28 cellular contexts compared by ENCODE assay signal in genomic region chr1:214012418-214012817, GRCh38. TPM values are rescaled to one million over a fixed set of nuclear protein-coding genes. Genes with fewer than 3 reads are reported as not detected.
DNase-seq lines count a peak whose midpoint lies in the region; ATAC-seq, FAIRE-seq and TF ChIP-seq lines count a peak whose summit lies in the region.
"Had no signal": no experiment of that assay in that cellular context is flagged by ENCODE, and none has a peak within 500 bp of the region (broad histone marks: within the 10 kb centered on the region; RNA-seq: fewer than 3 reads in every experiment).

No MANE protein-coding gene starts in this region.

- no peak overlapping the region for H3K27ac ChIP-seq in foreskin keratinocyte
- H3K27ac ChIP-seq: 22Rv1; BLaER1 treated with 17β-estradiol and CSF1 and Interleukin-3, amounts not matched to agents 10 nM and 100 nM; KMS-11 had no signal

- H3K9me3 Mint-ChIP-seq in activated naive CD8-positive, alpha-beta T cell treated with anti-CD3 and anti-CD28 coated beads, Interleukin-2, amount 50 U/mL, for 24 hours = no peaks in the 10 kb centered on the region

- H3K4me3 Mint-ChIP-seq in activated naive CD8-positive, alpha-beta T cell treated with anti-CD3 and anti-CD28 coated beads, Interleukin-2, amount 50 U/mL, for 24 hours = no peak overlapping the region
- H3K4me3 Mint-ChIP-seq: CD4-positive, alpha-beta memory T cell had no signal

- peak; percentile 85 for ATAC-seq in foreskin keratinocyte
- ATAC-seq in activated naive CD8-positive, alpha-beta T cell treated with anti-CD3 and anti-CD28 coated beads, Interleukin-2, amount 50 U/mL, for 24 hours = no peak
- no peak for ATAC-seq in HG03521 (IDR thresholded peaks at IDR 0.05; ENCODE audit: unreplicated experiment)

- no peaks in the 10 kb centered on the region for H3K27me3 ChIP-seq in foreskin keratinocyte
- H3K27me3 ChIP-seq: BLaER1 treated with 17β-estradiol and CSF1 and Interleukin-3, amounts not matched to agents 10 nM and 100 nM had no signal

- H3K27me3 Mint-ChIP-seq in activated naive CD8-positive, alpha-beta T cell treated with anti-CD3 and anti-CD28 coated beads, Interleukin-2, amount 50 U/mL, for 24 hours = peaks cover 8% of the 10 kb centered on the region

- TF ChIP-seq CTCF in D721Med (IDR thresholded peaks at IDR 0.05; ENCODE audit: insufficient read depth, missing control alignments) (no peak), astrocyte of the spinal cord (IDR thresholded peaks at IDR 0.05; ENCODE audit: low read depth, low read length) (no peak), foreskin keratinocyte (conservative IDR thresholded peaks at IDR 0.05) (peak; percentile 23)

- H3K27ac Mint-ChIP-seq in activated naive CD8-positive, alpha-beta T cell treated with anti-CD3 and anti-CD28 coated beads, Interleukin-2, amount 50 U/mL, for 24 hours = no peak overlapping the region
- H3K27ac Mint-ChIP-seq: CD4-positive, alpha-beta memory T cell had no signal

- DNase-seq in NCI-H82 (lab: John Stamatoyannopoulos, UW) (peak; percentile 31), NCI-H82 treated with DMSO at 0.1 percent for 48 hours (lab: John Stamatoyannopoulos, UW; ENCODE audit: unreplicated experiment) (no peak), D721Med (ENCODE audit: insufficient read length, low spot score) (no peak), astrocyte of the spinal cord (ENCODE audit: low read depth, low spot score) (peak; percentile 50), foreskin keratinocyte (peak; percentile 86 to 94), hippocampal formation (lab: John Stamatoyannopoulos, UW) (no peak)
- no peak for DNase-seq in activated naive CD8-positive, alpha-beta T cell treated with anti-CD3 and anti-CD28 coated beads, Interleukin-2, amount 50 U/mL, for 24 hours
- DNase-seq: ACHN; Caco-2; CD4-positive, alpha-beta memory T cell; DMS153; IMR-90; NCI-H1417; NCI-H1694 treated with DMSO at 0.1 percent for 48 hours; NCI-H2081 treated with DMSO at 0.1 percent for 48 hours; NCI-H2171 treated with DMSO at 0.1 percent for 48 hours; NCI-H524 treated with DMSO at 0.1 percent for 48 hours; OCI-M1; SHP77 treated with DMSO at 0.1 percent for 48 hours; SK-N-SH had no signal

- no peaks in the 10 kb centered on the region for H3K4me1 ChIP-seq in foreskin keratinocyte
- H3K4me1 ChIP-seq: BLaER1 treated with 17β-estradiol and CSF1 and Interleukin-3, amounts not matched to agents 10 nM and 100 nM; Caco-2 had no signal

- no peak overlapping the region for H3K4me3 ChIP-seq in astrocyte of the spinal cord (ENCODE audit: low read depth, low read length)
- H3K4me3 ChIP-seq: BLaER1 treated with 17β-estradiol and CSF1 and Interleukin-3, amounts not matched to agents 10 nM and 100 nM had no signal

- FAIRE-seq in D721Med (lab: Jason Lieb, UNC) = peak; percentile 55
- FAIRE-seq: G401.6, GM12892, GM18507, HTR-8/SVneo had no signal

- in situ Hi-C loops in astrocyte of the spinal cord (cut with HindIII; ENCODE audit: low sequenced_read_pairs) = no loop called here

- no peaks in the 10 kb centered on the region for H3K36me3 Mint-ChIP-seq in activated naive CD8-positive, alpha-beta T cell treated with anti-CD3 and anti-CD28 coated beads, Interleukin-2, amount 50 U/mL, for 24 hours (ENCODE audit: low read depth)
- H3K36me3 Mint-ChIP-seq: CD4-positive, alpha-beta memory T cell had no signal

- H3K4me1 Mint-ChIP-seq in activated naive CD8-positive, alpha-beta T cell treated with anti-CD3 and anti-CD28 coated beads, Interleukin-2, amount 50 U/mL, for 24 hours = no peaks in the 10 kb centered on the region
- H3K4me1 Mint-ChIP-seq: CD4-positive, alpha-beta memory T cell had no signal

RNA-seq across cellular contexts. Expression of gene PROX1, which starts 24.6 kb away (rescaled TPM):
- 0.21 and 0.31 TPM in 2 replicates for total RNA-seq in foreskin keratinocyte
- 0.02 TPM in 2 replicates for polyA plus RNA-seq in foreskin keratinocyte
- total RNA-seq: CD4-positive, alpha-beta memory T cell had no signal
- polyA plus RNA-seq: CD4-positive, alpha-beta memory T cell had no signal

Comparison
In these comparisons a context has a peak if more than half of its experiments do, and no peak if none do; other contexts are left out.
1. DNase-seq: peak in NCI-H82 (single experiment), astrocyte of the spinal cord (single experiment) and foreskin keratinocyte (2 of 2); none in NCI-H82 treated with DMSO at 0.1 percent for 48 hours (single experiment), D721Med (single experiment), activated naive CD8-positive, alpha-beta T cell treated with anti-CD3 and anti-CD28 coated beads, Interleukin-2, amount 50 U/mL, for 24 hours (single experiment) and hippocampal formation (0 of 2).